Comparison of ENCODE assay signal across 8 cellular contexts in the genomic region with DNA sequence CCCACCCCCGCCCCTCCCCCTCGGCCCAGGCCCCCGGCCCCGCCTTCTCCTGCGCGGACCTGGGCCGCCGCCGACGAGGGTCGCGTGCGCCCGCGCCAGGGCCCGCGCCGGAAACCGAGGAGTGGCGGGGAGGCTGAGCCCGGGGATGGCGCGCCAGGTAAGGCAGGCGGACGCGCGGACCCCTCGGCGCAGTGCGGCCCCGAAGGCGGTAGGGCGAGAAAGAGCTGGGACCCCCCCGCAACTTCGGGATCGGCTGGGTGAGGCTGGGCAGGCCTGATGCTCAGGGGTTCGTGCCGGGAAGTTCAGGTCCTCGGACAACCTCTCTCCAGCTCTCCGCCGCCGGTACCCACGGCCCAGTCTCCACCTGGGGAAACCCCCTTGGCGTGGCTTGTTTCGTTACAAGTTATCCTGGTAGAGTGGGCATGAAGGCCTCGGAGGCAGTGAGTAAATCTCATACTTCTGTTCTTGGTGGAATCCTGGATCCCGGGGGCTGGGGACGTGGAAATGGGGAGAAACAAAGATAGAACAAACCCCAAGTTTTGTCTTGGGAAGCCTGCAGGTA. TPM values are rescaled to one million over a fixed set of nuclear protein-coding genes. Genes with fewer than 3 reads are reported as not detected.
DNase-seq lines count a peak whose midpoint lies in the region; ATAC-seq and TF ChIP-seq lines count a peak whose summit lies in the region.

No MANE protein-coding gene starts in this region.

- H4K20me1 ChIP-seq in BLaER1, result peaks cover 42% of the 10 kb centered on the region

- no TSS peak for BruUV-seq in MCF 10A (replicated peaks; lab: Mats Ljungman, UMichigan)

- H3K9me3 ChIP-seq in BLaER1, result peaks cover 35% of the 10 kb centered on the region
- H3K9me3 ChIP-seq in NT2/D1 (ENCODE audit: insufficient read depth, low read length), result peaks cover 19% of the 10 kb centered on the region
- peaks cover 16% of the 10 kb centered on the region for H3K9me3 ChIP-seq in mesodermal cell (ENCODE audit: control insufficient read depth, low read length)

- H3K4me1 ChIP-seq in BLaER1, result peaks cover 41% of the 10 kb centered on the region
- H3K4me1 ChIP-seq in NT2/D1 (ENCODE audit: insufficient read depth, insufficient read length), result peaks cover 20% of the 10 kb centered on the region
- peaks cover 16% of the 10 kb centered on the region for H3K4me1 ChIP-seq in mesodermal cell (ENCODE audit: control insufficient read depth, insufficient read depth, low read length, poor library complexity, severe bottlenecking)

- DNase-seq in NT2/D1 (ENCODE audit: low read depth, low spot score) (no peak), MCF 10A (ENCODE audit: unreplicated experiment) (no peak), substantia nigra (lab: John Stamatoyannopoulos, UW) (peak in 5 of 49 donors; percentile 23 to 58 (median 53)), LoVo (ENCODE audit: low spot score) (no peak), NCI-H510A (lab: John Stamatoyannopoulos, UW) (no peak)

- peak overlapping the region; percentile 93 for H3K4me3 Mint-ChIP-seq in MCF 10A (ENCODE audit: unreplicated experiment)

- H3K27me3 ChIP-seq in BLaER1 (no peaks in the 10 kb centered on the region), NT2/D1 (ENCODE audit: insufficient read depth, insufficient read length) (peaks cover 14% of the 10 kb centered on the region)

- intact Hi-C loops in MCF 10A (cut with micrococcal nuclease), result no loop called here

- H3K27me3 Mint-ChIP-seq in MCF 10A (ENCODE audit: insufficient read depth, unreplicated experiment), result no peaks in the 10 kb centered on the region

- ATAC-seq in GM21717 (IDR thresholded peaks at IDR 0.05; ENCODE audit: unreplicated experiment), result peak; percentile 24

- H3K27ac ChIP-seq in BLaER1 (peak overlapping the region; percentile 80), mesodermal cell (ENCODE audit: low read depth, low read length, severe bottlenecking) (no peak overlapping the region), substantia nigra (ENCODE audit: low read depth, low read length, poor library complexity, severe bottlenecking) (peak overlapping the region; percentile 71)

- peak overlapping the region; percentile 89 for H3K27ac Mint-ChIP-seq in MCF 10A (ENCODE audit: low read depth, unreplicated experiment)

- H3K9ac ChIP-seq in BLaER1, result peak overlapping the region; percentile 88
- H3K9ac ChIP-seq in NT2/D1 (ENCODE audit: insufficient read length, low read depth), result peak overlapping the region; percentile 85

- TF ChIP-seq CTCF in MCF 10A (IDR thresholded peaks at IDR 0.05; ENCODE audit: unreplicated experiment), result no peak

- H3K36me3 ChIP-seq in BLaER1 (peaks cover 15% of the 10 kb centered on the region), NT2/D1 (ENCODE audit: insufficient read depth, insufficient read length, low read length) (peaks cover 3% of the 10 kb centered on the region), mesodermal cell (ENCODE audit: control insufficient read depth, insufficient read depth, low read length) (peaks cover 22% of the 10 kb centered on the region)

- H3K4me3 ChIP-seq in BLaER1, result peak overlapping the region; percentile 86
- peak overlapping the region; percentile 83 for H3K4me3 ChIP-seq in NT2/D1 (ENCODE audit: insufficient read length, low read depth)
- H3K4me3 ChIP-seq in mesodermal cell (ENCODE audit: extremely low read depth, insufficient read depth, low read length, poor library complexity, severe bottlenecking), result peak overlapping the region; percentile 62

- H3K4me2 ChIP-seq in BLaER1, result peak overlapping the region; percentile 96

- CTCF ChIA-PET in MCF 10A (lab: Yijun Ruan, JAX), result interaction anchor here (1.3 to 1.4 kb wide), 2 partner anchors 27 to 405 kb away, joined by 3 to 6 read pairs; no protein-coding TSS in a partner anchor

- 1 to 2% methylated on average over 30 to 36 of the region's 48 CpGs for WGBS in mesodermal cell (ENCODE audit: insufficient coverage in 2 of 2), 2 experiments

- H3K9me3 Mint-ChIP-seq in MCF 10A (ENCODE audit: unreplicated experiment), result peaks cover 12% of the 10 kb centered on the region

- H3K4me1 Mint-ChIP-seq in MCF 10A (ENCODE audit: insufficient read depth, unreplicated experiment), result peaks cover 24% of the 10 kb centered on the region

- H3K36me3 Mint-ChIP-seq in MCF 10A (ENCODE audit: insufficient read depth, unreplicated experiment), result no peaks in the 10 kb centered on the region

- POLR2A ChIA-PET in MCF 10A (lab: Yijun Ruan, JAX), result interaction anchor here (1.6 to 2.5 kb wide), 2 partner anchors 10 to 90 kb away, joined by 4 to 6 read pairs; no protein-coding TSS in a partner anchor

RNA-seq across cellular contexts. Expression of gene ZNF467, which starts 58.4 kb away (rescaled TPM):
- 3.2 and 3.7 TPM in 2 replicates for total RNA-seq in MCF 10A (2022)
- polyA plus RNA-seq in mesodermal cell (2013, experiment 1 of 2), result 18.4 TPM
- polyA plus RNA-seq in mesodermal cell (2013, experiment 2 of 2), result 14.1 TPM
